Comparison of ENCODE assay signal across 8 cellular contexts in genomic region chr11:58578136-58578634, GRCh38. TPM values are rescaled to one million over a fixed set of nuclear protein-coding genes. Genes with fewer than 3 reads are reported as not detected.
DNase-seq lines count a peak whose midpoint lies in the region; ATAC-seq, FAIRE-seq and TF ChIP-seq lines count a peak whose summit lies in the region.

No MANE protein-coding gene starts in this region.

- no peak for ATAC-seq in GM18519 (IDR thresholded peaks at IDR 0.05; ENCODE audit: low FRiP score, unreplicated experiment)

- TF ChIP-seq CTCF in neural crest cell (conservative IDR thresholded peaks at IDR 0.05) = no peak
- TF ChIP-seq CTCF in stomach (IDR thresholded peaks at IDR 0.05) = no peak

- H3K4me1 ChIP-seq in SJSA1 (replicated peaks) (peaks cover 29% of the 10 kb centered on the region), stomach (peaks cover 28 to 77% (median 62%) of the 10 kb centered on the region in 4 donors)

- intact Hi-C loops in stomach (cut with DNase I; ENCODE audit: low total_unique reads) = no loop called here

- peaks cover 68% of the 10 kb centered on the region for H3K4me1 Mint-ChIP-seq in activated naive CD4-positive, alpha-beta T cell treated with anti-CD3 and anti-CD28 coated beads, Interleukin-2, amount 10 ng/mL, durations not matched to agents 7 days and 5 days
- H3K4me1 Mint-ChIP-seq in neural crest cell = peaks cover 43% of the 10 kb centered on the region

- H3K36me3 Mint-ChIP-seq in activated naive CD4-positive, alpha-beta T cell treated with anti-CD3 and anti-CD28 coated beads, Interleukin-2, amount 10 ng/mL, durations not matched to agents 7 days and 5 days = peaks cover 24% of the 10 kb centered on the region
- H3K36me3 Mint-ChIP-seq in neural crest cell (ENCODE audit: low read depth) = no peaks in the 10 kb centered on the region

- 0 to 1% (median 0%) methylated on average over 33 of the region's 33 CpGs for WGBS in stomach, 5 donors

- CTCF ChIA-PET in activated naive CD4-positive, alpha-beta T cell treated with anti-CD3 and anti-CD28 coated beads, Interleukin-2, amount 10 ng/mL, durations not matched to agents 7 days and 5 days (lab: Charles Lee) = interaction anchor here (0.8 to 3.2 kb wide), 7 partner anchors 10 to 210 kb away, joined by 3 to 24 read pairs (median 15); no protein-coding TSS in a partner anchor

- H3K27ac Mint-ChIP-seq in activated naive CD4-positive, alpha-beta T cell treated with anti-CD3 and anti-CD28 coated beads, Interleukin-2, amount 10 ng/mL, durations not matched to agents 7 days and 5 days = peak overlapping the region; percentile 100
- H3K27ac Mint-ChIP-seq in neural crest cell (ENCODE audit: unreplicated experiment) = peak overlapping the region; percentile 100

- H3K27ac ChIP-seq in SJSA1 = peak overlapping the region; percentile 100
- H3K27ac ChIP-seq in stomach = peak overlapping the region; percentile 95 to 100 (median 100)

- peaks cover 15% of the 10 kb centered on the region for H3K36me3 ChIP-seq in SJSA1
- no peaks in the 10 kb centered on the region for H3K36me3 ChIP-seq in stomach

- no peak for DNase-seq in GM12892 (ENCODE audit: insufficient read length)
- peak; percentile 95 for DNase-seq in MV-4-11 (lab: John Stamatoyannopoulos, UW)
- peak; percentile 96 to 98 for DNase-seq in SJSA1 (ENCODE audit: low read depth in 1 of 2, low spot score in 2 of 2)
- peak; percentile 95 for DNase-seq in activated naive CD4-positive, alpha-beta T cell treated with anti-CD3 and anti-CD28 coated beads, Interleukin-2, amount 10 ng/mL, durations not matched to agents 7 days and 5 days
- peak; percentile 98 for DNase-seq in foreskin melanocyte
- DNase-seq in neural crest cell (ENCODE audit: low read depth, low spot score) = peak; percentile 86
- DNase-seq in stomach = peak; percentile 95

- no peak for FAIRE-seq in GM12892 (lab: Jason Lieb, UNC)

- no peak for TF ChIP-seq EP300 in stomach (IDR thresholded peaks at IDR 0.05)

- H3K4me3 Mint-ChIP-seq in activated naive CD4-positive, alpha-beta T cell treated with anti-CD3 and anti-CD28 coated beads, Interleukin-2, amount 10 ng/mL, durations not matched to agents 7 days and 5 days = peak overlapping the region; percentile 86
- peak overlapping the region; percentile 100 for H3K4me3 Mint-ChIP-seq in neural crest cell

- peak overlapping the region; percentile 99 for H3K4me3 ChIP-seq in SJSA1
- peak overlapping the region; percentile 72 to 100 (median 94) for H3K4me3 ChIP-seq in stomach

- H3K9me3 ChIP-seq in SJSA1 (replicated peaks) (no peaks in the 10 kb centered on the region), stomach (no peaks in the 10 kb centered on the region)

- H3K27me3 ChIP-seq in SJSA1 (replicated peaks) = no peaks in the 10 kb centered on the region
- no peaks in the 10 kb centered on the region for H3K27me3 ChIP-seq in stomach

- no peaks in the 10 kb centered on the region for H3K9me3 Mint-ChIP-seq in activated naive CD4-positive, alpha-beta T cell treated with anti-CD3 and anti-CD28 coated beads, Interleukin-2, amount 10 ng/mL, durations not matched to agents 7 days and 5 days
- no peaks in the 10 kb centered on the region for H3K9me3 Mint-ChIP-seq in neural crest cell

- peak; percentile 47; the same call in 1 of the 2 replicates for TF ChIP-seq POLR2A in GM12892 (IDR thresholded peaks at IDR 0.05; ENCODE audit: low read depth, low read length)
- no peak for TF ChIP-seq POLR2A in stomach (IDR thresholded peaks at IDR 0.05)

- peaks cover 4% of the 10 kb centered on the region for H3K27me3 Mint-ChIP-seq in activated naive CD4-positive, alpha-beta T cell treated with anti-CD3 and anti-CD28 coated beads, Interleukin-2, amount 10 ng/mL, durations not matched to agents 7 days and 5 days
- H3K27me3 Mint-ChIP-seq in neural crest cell (ENCODE audit: low read depth) = peaks cover 3% of the 10 kb centered on the region

RNA-seq across cellular contexts. Expression of gene ZFP91, which starts 0.7 kb away (rescaled TPM):
- polyA plus RNA-seq in GM12892 (2012; ENCODE audit: missing spikeins) = 27.4 TPM
- total RNA-seq in SJSA1 (2014; rRNA removed; shearing (Covaris generic)) = 68.1 and 83.8 TPM in 2 replicates
- 48.0 and 51.5 TPM in 2 replicates for total RNA-seq in neural crest cell
- total RNA-seq in stomach = 10 to 100 TPM; 20.4 to 67.6 (median 32.1) TPM
- 10 to 100 TPM in 2 of 3 donors, 1 to 10 TPM in 1; 9.4 to 27.0 (median 19.6) TPM for polyA plus RNA-seq in stomach

RNA-seq across cellular contexts. Expression of gene LPXN, which starts 2.5 kb away (rescaled TPM):
- polyA plus RNA-seq in GM12892 (2012; ENCODE audit: missing spikeins) = 174 TPM
- 4.0 and 4.9 TPM in 2 replicates for total RNA-seq in SJSA1 (2014; rRNA removed; shearing (Covaris generic))
- total RNA-seq in neural crest cell (2.9 and 3.1 TPM in 2 replicates), stomach (10 to 100 TPM in 2 of 5 donors, 1 to 10 TPM in 2, not detected in 1; 5.4 to 18.7 (median 8.7) TPM)
- 1 to 10 TPM; 5.3 to 8.9 (median 5.9) TPM for polyA plus RNA-seq in stomach

RNA-seq across cellular contexts. Expression of gene CNTF, which starts 44.3 kb away (rescaled TPM):
- polyA plus RNA-seq in GM12892 (2012; ENCODE audit: missing spikeins) = 0.87 TPM
- total RNA-seq in SJSA1 (2014; rRNA removed; shearing (Covaris generic)) = 0.16 and 1.9 TPM in 2 replicates
- 3.7 and 4.4 TPM in 2 replicates for total RNA-seq in neural crest cell
- 1 to 10 TPM in 1 of 5 donors, not detected in 4; 3.9 TPM for total RNA-seq in stomach
- polyA plus RNA-seq in stomach = under 1 TPM; 0.25 to 0.92 (median 0.28) TPM
